ENCODE assay signal across 8 cellular contexts in genomic region chr16:11677959-11678881, GRCh38. TPM values are rescaled to one million over a fixed set of nuclear protein-coding genes. Genes with fewer than 3 reads are reported as not detected.
DNase-seq lines count a peak whose midpoint lies in the region; ATAC-seq and TF ChIP-seq lines count a peak whose summit lies in the region.
"Had no signal": no experiment of that assay in that cellular context is flagged by ENCODE, and none has a peak within 500 bp of the region (broad histone marks: within the 10 kb centered on the region; RNA-seq: fewer than 3 reads in every experiment).

No MANE protein-coding gene starts in this region.

- no peak overlapping the region for H3K4me3 ChIP-seq in fibroblast of lung (replicated peaks in 1 of 4; ENCODE audit: control extremely low read depth in 1 of 4, insufficient read depth in 1 of 4, low read depth in 3 of 4, low read length in 4 of 4)
- peak overlapping the region in 2 of 8 donors; percentile 2 to 39 for H3K4me3 ChIP-seq in spleen

- ATAC-seq in GM18907 (IDR thresholded peaks at IDR 0.05; ENCODE audit: unreplicated experiment) (peak; percentile 35), GM18873 (IDR thresholded peaks at IDR 0.05; ENCODE audit: low FRiP score, unreplicated experiment) (no peak)

- WGBS in spleen, 5 donors: 50 to 68% (median 53%) methylated on average over 18 of the region's 18 CpGs

- no peak for TF ChIP-seq POLR2A in spleen (IDR thresholded peaks at IDR 0.05)

- H3K9me3 ChIP-seq in fibroblast of lung (ENCODE audit: control insufficient read depth, insufficient read depth, low read depth, low read length): no peaks in the 10 kb centered on the region
- H3K9me3 ChIP-seq in spleen: no peaks in the 10 kb centered on the region

- no peaks in the 10 kb centered on the region for H3K79me2 ChIP-seq in fibroblast of lung (ENCODE audit: control insufficient read depth, insufficient read depth, low read length)

- intact Hi-C loops in spleen (cut with DNase I; ENCODE audit: low total_unique reads): no loop called here

- peak overlapping the region; percentile 11 for H3K27ac ChIP-seq in fibroblast of lung (ENCODE audit: insufficient read depth, low read length)
- peak overlapping the region; percentile 42 to 93 (median 76) for H3K27ac ChIP-seq in spleen
- H3K27ac ChIP-seq: WERI-Rb-1 had no signal

- no peaks in the 10 kb centered on the region for H4K20me1 ChIP-seq in fibroblast of lung (ENCODE audit: control insufficient read depth, extremely low read depth, insufficient read depth, low read length)

- H3K4me2 ChIP-seq in fibroblast of lung (ENCODE audit: extremely low read depth, insufficient read depth, low read length): no peak overlapping the region

- H3K9ac ChIP-seq in fibroblast of lung (ENCODE audit: insufficient read depth, low read length): no peak overlapping the region

- H3K27me3 ChIP-seq in fibroblast of lung (ENCODE audit: control insufficient read depth, insufficient read depth, low read length) (no peaks in the 10 kb centered on the region), spleen (replicated peaks in 1 of 7) (no peaks in the 10 kb centered on the region)

- TF ChIP-seq CTCF in fibroblast of lung (conservative IDR thresholded peaks at IDR 0.05 in 1 of 2, IDR thresholded peaks at IDR 0.05 in 1 of 2; ENCODE audit: low read depth in 1 of 2, low read length in 2 of 2) (no peak), spleen (IDR thresholded peaks at IDR 0.05 in 8 of 11, conservative IDR thresholded peaks at IDR 0.05 in 3 of 11) (no peak)

- peaks cover 35% of the 10 kb centered on the region for H3K4me1 ChIP-seq in fibroblast of lung (ENCODE audit: control insufficient read depth, extremely low read depth, insufficient read depth, low read length)
- H3K4me1 ChIP-seq in spleen: peaks cover 88 to 100% (median 98%) of the 10 kb centered on the region in 6 donors

- H3K36me3 ChIP-seq in fibroblast of lung (ENCODE audit: control insufficient read depth, insufficient read depth, low read length): peaks cover 17% of the 10 kb centered on the region
- H3K36me3 ChIP-seq in spleen: peaks cover 0 to 77% (median 48%) of the 10 kb centered on the region in 6 donors

- H2AFZ ChIP-seq in fibroblast of lung (ENCODE audit: low read length): no peak overlapping the region

- DNase-seq in RPMI8226 (peak; percentile 87), fibroblast of lung (ENCODE audit: low read depth in 2 of 2) (no peak), spleen (no peak), NCI-H1930 (lab: John Stamatoyannopoulos, UW) (no peak), HCEC 1CT (no peak)
- DNase-seq: WERI-Rb-1 had no signal

RNA-seq across cellular contexts. Expression of gene SNN, which starts 10.0 kb away (rescaled TPM):
- total RNA-seq in fibroblast of lung (19.3 and 24.9 TPM in 2 replicates), spleen (10 to 100 TPM; 44.5 to 59.5 (median 49.1) TPM)
- polyA plus RNA-seq in fibroblast of lung (17.5 and 19.8 TPM in 2 replicates), spleen (10 to 100 TPM; 22.3 to 53.7 (median 25.1) TPM)
- 14.9 and 19.2 TPM in 2 replicates for polyA plus RNA-seq in fibroblast of lung (2012)
- 10.9 and 16.5 TPM in 2 replicates for polyA minus RNA-seq in fibroblast of lung (ENCODE audit: low replicate concordance)
